ENCODE assay signal across 1 cellular context in genomic region chr6:46917002-46917401, GRCh38.
TF ChIP-seq lines count a peak whose summit lies in the region.

No MANE protein-coding gene starts in this region.

TF ChIP-seq in HepG2, 621 proteins besides CTCF, POLR2A, EP300 and RAD21:
- TF ChIP-seq LCORL (IDR thresholded peaks at IDR 0.05) (peak; percentile 90), LCORL (CRISPR knock-in tag; IDR thresholded peaks at IDR 0.05) (no peak), SNAI1 (CRISPR knock-in tag; IDR thresholded peaks at IDR 0.05; ENCODE audit: borderline replicate concordance) (no peak)
